In genomic region chr5:23012842-23013241, GRCh38 we compare ENCODE assay signal across 10 cellular contexts.
DNase-seq lines count a peak whose midpoint lies in the region; ATAC-seq and TF ChIP-seq lines count a peak whose summit lies in the region.
"Had no signal": no experiment of that assay in that cellular context is flagged by ENCODE, and none has a peak within 500 bp of the region (broad histone marks: within the 10 kb centered on the region; RNA-seq: fewer than 3 reads in every experiment).

No MANE protein-coding gene starts in this region.

- TF ChIP-seq CTCF in heart right ventricle (IDR thresholded peaks at IDR 0.05) = no peak
- TF ChIP-seq CTCF in epithelial cell of esophagus (IDR thresholded peaks at IDR 0.05; ENCODE audit: insufficient read depth, low read depth, low read length, missing control alignments) = no peak
- TF ChIP-seq CTCF in upper lobe of right lung (IDR thresholded peaks at IDR 0.05) = no peak
- TF ChIP-seq CTCF in thyroid gland (IDR thresholded peaks at IDR 0.05) = no peak

- H3K27me3 ChIP-seq in right cardiac atrium (ENCODE audit: control insufficient read depth, insufficient read depth) (no peaks in the 10 kb centered on the region), heart right ventricle (no peaks in the 10 kb centered on the region), upper lobe of right lung (no peaks in the 10 kb centered on the region), thyroid gland (no peaks in the 10 kb centered on the region)

- TF ChIP-seq POLR2A in thyroid gland (IDR thresholded peaks at IDR 0.05) = no peak

- H3K27ac ChIP-seq in right cardiac atrium (ENCODE audit: low read length) (no peak overlapping the region), heart right ventricle (no peak overlapping the region), upper lobe of right lung (no peak overlapping the region), thyroid gland (no peak overlapping the region)

- H3K4me1 ChIP-seq in right cardiac atrium (ENCODE audit: control insufficient read depth, insufficient read depth, low read length) (no peaks in the 10 kb centered on the region), heart right ventricle (no peaks in the 10 kb centered on the region), upper lobe of right lung (no peaks in the 10 kb centered on the region), thyroid gland (no peaks in the 10 kb centered on the region)

- no peaks in the 10 kb centered on the region for H3K36me3 ChIP-seq in heart right ventricle
- no peaks in the 10 kb centered on the region for H3K36me3 ChIP-seq in upper lobe of right lung
- no peaks in the 10 kb centered on the region for H3K36me3 ChIP-seq in thyroid gland

- H3K9me3 ChIP-seq in right cardiac atrium (ENCODE audit: control insufficient read depth, low read length) (peaks cover 2% of the 10 kb centered on the region), heart right ventricle (no peaks in the 10 kb centered on the region), upper lobe of right lung (no peaks in the 10 kb centered on the region), thyroid gland (no peaks in the 10 kb centered on the region)

- no peak for DNase-seq in right cardiac atrium
- DNase-seq in heart right ventricle = no peak
- peak; percentile 82 for DNase-seq in NCI-H69 (lab: John Stamatoyannopoulos, UW)
- DNase-seq in epithelial cell of esophagus (ENCODE audit: low read depth) = no peak
- no peak for DNase-seq in upper lobe of right lung
- no peak for DNase-seq in thyroid gland
- DNase-seq in NCI-H2107 treated with DMSO at 0.1 percent for 48 hours (lab: John Stamatoyannopoulos, UW; ENCODE audit: unreplicated experiment) = no peak
- DNase-seq: islet precursor cell had no signal

- WGBS in right cardiac atrium = 74% methylated on average over 5 of the region's 5 CpGs
- 76 to 88% methylated on average over 5 of the region's 5 CpGs for WGBS in heart right ventricle, 2 donors
- 73 to 79% methylated on average over 5 of the region's 5 CpGs for WGBS in thyroid gland, 2 donors

- H3K4me3 ChIP-seq in right cardiac atrium (ENCODE audit: low read length) (peak overlapping the region; percentile 25), heart right ventricle (peak overlapping the region in 4 of 10 donors; percentile 8 to 39 (median 26)), epithelial cell of esophagus (ENCODE audit: low read length) (peak overlapping the region; percentile 10), upper lobe of right lung (peak overlapping the region; percentile 39), thyroid gland (replicated peaks in 1 of 3) (no peak overlapping the region)
- H3K4me3 ChIP-seq: K562 had no signal

- intact Hi-C loops in right cardiac atrium (cut with DNase I) (no loop called here), heart right ventricle (cut with DNase I) (no loop called here), upper lobe of right lung (cut with DNase I) (no loop called here), thyroid gland (cut with DNase I) (no loop called here)

- ATAC-seq in right cardiac atrium (no peak), heart right ventricle (no peak), upper lobe of right lung (no peak), GM18861 (IDR thresholded peaks at IDR 0.05; ENCODE audit: unreplicated experiment) (no peak)
- ATAC-seq: K562 had no signal

Comparison
In these comparisons a context has a peak if more than half of its experiments do, and no peak if none do; other contexts are left out.
1. H3K4me3 ChIP-seq: peak in right cardiac atrium (single experiment), epithelial cell of esophagus (single experiment) and upper lobe of right lung (single experiment); none in thyroid gland (0 of 3).